1 cellular context compared by ENCODE assay signal in the genomic region with DNA sequence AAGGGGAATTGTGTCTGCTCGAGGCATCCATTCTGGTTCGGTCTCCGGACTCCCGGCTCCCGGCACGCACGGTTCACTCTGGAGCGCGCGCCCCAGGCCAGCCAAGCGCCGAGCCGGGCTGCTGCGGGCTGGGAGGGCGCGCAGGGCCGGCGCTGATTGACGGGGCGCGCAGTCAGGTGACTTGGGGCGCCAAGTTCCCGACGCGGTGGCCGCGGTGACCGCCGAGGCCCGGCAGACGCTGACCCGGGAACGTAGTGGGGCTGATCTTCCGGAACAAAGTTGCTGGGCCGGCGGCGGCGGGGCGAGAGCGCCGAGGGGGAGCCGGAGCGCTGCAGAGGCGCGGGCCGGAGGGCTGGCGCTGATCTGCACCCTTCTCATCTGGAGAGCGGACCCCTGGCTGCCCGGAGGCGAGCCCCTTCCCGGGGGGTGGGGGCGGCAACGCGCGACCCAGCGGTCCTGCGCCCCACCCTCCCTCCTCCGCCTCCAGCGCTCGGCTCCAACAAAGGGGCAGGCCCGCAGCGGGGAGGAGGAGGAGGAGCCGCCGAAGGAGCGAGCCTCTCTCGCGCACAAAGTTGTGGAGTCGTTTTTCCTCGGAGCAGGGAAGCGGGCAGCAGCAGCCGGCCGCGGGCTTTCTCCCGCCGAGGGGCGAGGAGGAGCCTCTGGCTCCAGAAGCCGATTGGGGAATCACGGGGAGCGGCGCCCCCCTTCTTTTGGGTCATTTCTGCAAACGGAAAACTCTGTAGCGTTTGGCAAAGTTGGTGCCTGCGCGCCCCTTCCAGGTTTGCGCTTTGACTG.
A peak's percentile ranks its signal among the peaks of the same experiment; 100 is the strongest.
TF ChIP-seq lines count a peak whose summit lies in the region.

TSS of gene UTRN (plus strand) at position 583 of the 795 bp plus-strand sequence. CDS start 6,494 bp downstream, outside the sequence.

TF ChIP-seq in HepG2, 621 proteins besides CTCF, POLR2A, EP300 and RAD21 (continued from another document and continues in another):
- TF ChIP-seq, protein P1, sequence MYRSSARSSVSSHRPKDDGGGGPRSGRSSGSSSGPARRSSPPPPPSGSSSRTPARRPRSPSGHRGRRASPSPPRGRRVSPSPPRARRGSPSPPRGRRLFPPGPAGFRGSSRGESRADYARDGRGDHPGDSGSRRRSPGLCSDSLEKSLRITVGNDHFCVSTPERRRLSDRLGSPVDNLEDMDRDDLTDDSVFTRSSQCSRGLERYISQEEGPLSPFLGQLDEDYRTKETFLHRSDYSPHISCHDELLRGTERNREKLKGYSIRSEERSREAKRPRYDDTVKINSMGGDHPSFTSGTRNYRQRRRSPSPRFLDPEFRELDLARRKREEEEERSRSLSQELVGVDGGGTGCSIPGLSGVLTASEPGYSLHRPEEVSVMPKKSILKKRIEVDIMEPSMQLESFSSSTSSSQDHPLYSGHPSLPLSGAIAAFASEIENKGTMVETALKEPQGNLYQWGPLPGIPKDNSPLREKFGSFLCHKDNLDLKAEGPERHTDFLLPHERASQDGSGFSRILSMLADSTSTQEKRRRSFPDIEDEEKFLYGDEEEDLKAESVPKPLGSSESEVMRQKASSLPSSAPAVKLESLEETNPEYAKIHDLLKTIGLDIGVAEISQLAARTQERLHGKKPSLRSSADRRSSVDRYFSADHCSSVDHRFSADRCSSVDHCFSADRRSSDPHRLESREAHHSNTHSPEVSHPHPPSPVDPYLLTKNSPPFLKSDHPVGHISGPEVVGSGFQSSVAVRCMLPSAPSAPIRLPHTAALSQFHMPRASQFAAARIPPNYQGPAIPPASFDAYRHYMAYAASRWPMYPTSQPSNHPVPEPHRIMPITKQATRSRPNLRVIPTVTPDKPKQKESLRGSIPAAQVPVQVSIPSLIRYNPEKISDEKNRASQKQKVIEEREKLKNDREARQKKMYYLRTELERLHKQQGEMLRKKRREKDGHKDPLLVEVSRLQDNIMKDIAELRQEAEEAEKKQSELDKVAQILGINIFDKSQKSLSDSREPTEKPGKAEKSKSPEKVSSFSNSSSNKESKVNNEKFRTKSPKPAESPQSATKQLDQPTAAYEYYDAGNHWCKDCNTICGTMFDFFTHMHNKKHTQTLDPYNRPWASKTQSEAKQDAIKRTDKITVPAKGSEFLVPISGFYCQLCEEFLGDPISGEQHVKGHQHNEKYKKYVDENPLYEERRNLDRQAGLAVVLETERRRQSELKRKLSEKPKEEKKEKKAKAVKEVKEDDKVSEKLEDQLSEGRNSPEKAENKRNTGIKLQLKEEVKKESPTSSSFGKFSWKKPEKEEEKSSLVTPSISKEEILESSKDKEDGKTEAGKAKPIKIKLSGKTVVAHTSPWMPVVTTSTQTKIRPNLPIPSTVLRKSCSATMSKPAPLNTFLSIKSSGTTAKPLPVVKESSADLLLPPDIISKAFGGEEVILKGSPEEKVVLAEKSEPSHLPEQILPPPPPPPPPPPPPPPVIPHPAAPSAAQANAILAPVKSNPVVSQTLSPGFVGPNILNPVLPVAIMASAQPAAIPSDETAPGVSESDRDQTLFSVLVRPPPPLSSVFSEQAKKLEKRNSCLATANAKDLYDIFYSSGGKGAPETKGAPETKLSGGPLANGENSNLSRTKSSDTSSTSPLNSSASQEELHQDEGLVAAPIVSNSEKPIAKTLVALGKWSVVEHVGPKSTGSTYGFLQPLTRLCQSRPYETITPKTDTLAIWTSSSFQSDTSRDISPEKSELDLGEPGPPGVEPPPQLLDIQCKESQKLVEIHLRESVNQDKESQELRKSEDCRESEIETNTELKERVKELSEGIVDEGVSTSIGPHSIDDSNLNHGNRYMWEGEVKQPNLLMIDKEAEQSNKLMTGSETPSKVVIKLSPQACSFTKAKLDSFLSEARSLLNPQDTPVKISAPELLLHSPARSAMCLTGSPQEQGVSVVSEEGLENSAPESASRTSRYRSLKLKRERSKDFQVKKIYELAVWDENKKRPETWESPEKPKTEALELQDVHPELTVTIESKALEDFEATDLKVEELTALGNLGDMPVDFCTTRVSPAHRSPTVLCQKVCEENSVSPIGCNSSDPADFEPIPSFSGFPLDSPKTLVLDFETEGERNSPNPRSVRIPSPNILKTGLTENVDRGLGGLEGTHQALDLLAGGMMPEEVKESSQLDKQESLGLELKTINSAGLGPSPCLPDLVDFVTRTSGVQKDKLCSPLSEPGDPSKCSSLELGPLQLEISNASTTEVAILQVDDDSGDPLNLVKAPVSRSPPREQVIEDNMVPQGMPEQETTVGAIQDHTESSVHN (CRISPR knock-in tag; IDR thresholded peaks at IDR 0.05): 0 out of 2 replicates have a peak, but pooled peaks have one; percentile 31
- TF ChIP-seq HNF4G (IDR thresholded peaks at IDR 0.05; ENCODE audit: borderline replicate concordance, low read depth, low read length): no peak
- peak; percentile 70; the same call in 1 of the 2 replicates for TF ChIP-seq HNF4G (CRISPR knock-in tag; IDR thresholded peaks at IDR 0.05; ENCODE audit: borderline replicate concordance, low read depth)
- TF ChIP-seq CCDC6 (CRISPR knock-in tag; IDR thresholded peaks at IDR 0.05): peak; percentile 86; the same call in 1 of the 2 replicates
- no peak for TF ChIP-seq TEAD2 (CRISPR knock-in tag; IDR thresholded peaks at IDR 0.05)
- TF ChIP-seq ZBTB7A (CRISPR knock-in tag; IDR thresholded peaks at IDR 0.05): peak; percentile 90
- TF ChIP-seq, protein P2, sequence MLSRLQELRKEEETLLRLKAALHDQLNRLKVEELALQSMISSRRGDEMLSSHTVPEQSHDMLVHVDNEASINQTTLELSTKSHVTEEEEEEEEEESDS (CRISPR knock-in tag; IDR thresholded peaks at IDR 0.05; ENCODE audit: borderline replicate concordance): peak; percentile 47; the same call in 1 of the 2 replicates
- peak; percentile 64; the same call in 1 of the 2 replicates for TF ChIP-seq PBX3 (CRISPR knock-in tag; IDR thresholded peaks at IDR 0.05; ENCODE audit: borderline replicate concordance)
- TF ChIP-seq ZNF850 (CRISPR knock-in tag; conservative IDR thresholded peaks at IDR 0.05): 0 out of 2 replicates have a peak, but pooled peaks have one; percentile 57
- TF ChIP-seq JUN (CRISPR knock-in tag; IDR thresholded peaks at IDR 0.05): no peak
- TF ChIP-seq NFE2L1 (CRISPR knock-in tag; IDR thresholded peaks at IDR 0.05; ENCODE audit: borderline replicate concordance): no peak
- TF ChIP-seq ZNF580 (CRISPR knock-in tag; IDR thresholded peaks at IDR 0.05; ENCODE audit: borderline replicate concordance, low read depth): peak; percentile 91; the same call in 1 of the 2 replicates
- TF ChIP-seq, protein P3, sequence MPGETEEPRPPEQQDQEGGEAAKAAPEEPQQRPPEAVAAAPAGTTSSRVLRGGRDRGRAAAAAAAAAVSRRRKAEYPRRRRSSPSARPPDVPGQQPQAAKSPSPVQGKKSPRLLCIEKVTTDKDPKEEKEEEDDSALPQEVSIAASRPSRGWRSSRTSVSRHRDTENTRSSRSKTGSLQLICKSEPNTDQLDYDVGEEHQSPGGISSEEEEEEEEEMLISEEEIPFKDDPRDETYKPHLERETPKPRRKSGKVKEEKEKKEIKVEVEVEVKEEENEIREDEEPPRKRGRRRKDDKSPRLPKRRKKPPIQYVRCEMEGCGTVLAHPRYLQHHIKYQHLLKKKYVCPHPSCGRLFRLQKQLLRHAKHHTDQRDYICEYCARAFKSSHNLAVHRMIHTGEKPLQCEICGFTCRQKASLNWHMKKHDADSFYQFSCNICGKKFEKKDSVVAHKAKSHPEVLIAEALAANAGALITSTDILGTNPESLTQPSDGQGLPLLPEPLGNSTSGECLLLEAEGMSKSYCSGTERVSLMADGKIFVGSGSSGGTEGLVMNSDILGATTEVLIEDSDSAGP (CRISPR knock-in tag; IDR thresholded peaks at IDR 0.05; ENCODE audit: borderline replicate concordance): peak; percentile 95
- no peak for TF ChIP-seq CHCHD3 (CRISPR knock-in tag; IDR thresholded peaks at IDR 0.05)
- no peak for TF ChIP-seq ATF5 (CRISPR knock-in tag; IDR thresholded peaks at IDR 0.05; ENCODE audit: low read depth)
- peak; percentile 80 for TF ChIP-seq ZNF773 (CRISPR knock-in tag; IDR thresholded peaks at IDR 0.05; ENCODE audit: borderline replicate concordance)
- peak; percentile 81; the same call in 1 of the 2 replicates for TF ChIP-seq TSC22D2 (CRISPR knock-in tag; IDR thresholded peaks at IDR 0.05; ENCODE audit: borderline replicate concordance)
- TF ChIP-seq, protein P4, sequence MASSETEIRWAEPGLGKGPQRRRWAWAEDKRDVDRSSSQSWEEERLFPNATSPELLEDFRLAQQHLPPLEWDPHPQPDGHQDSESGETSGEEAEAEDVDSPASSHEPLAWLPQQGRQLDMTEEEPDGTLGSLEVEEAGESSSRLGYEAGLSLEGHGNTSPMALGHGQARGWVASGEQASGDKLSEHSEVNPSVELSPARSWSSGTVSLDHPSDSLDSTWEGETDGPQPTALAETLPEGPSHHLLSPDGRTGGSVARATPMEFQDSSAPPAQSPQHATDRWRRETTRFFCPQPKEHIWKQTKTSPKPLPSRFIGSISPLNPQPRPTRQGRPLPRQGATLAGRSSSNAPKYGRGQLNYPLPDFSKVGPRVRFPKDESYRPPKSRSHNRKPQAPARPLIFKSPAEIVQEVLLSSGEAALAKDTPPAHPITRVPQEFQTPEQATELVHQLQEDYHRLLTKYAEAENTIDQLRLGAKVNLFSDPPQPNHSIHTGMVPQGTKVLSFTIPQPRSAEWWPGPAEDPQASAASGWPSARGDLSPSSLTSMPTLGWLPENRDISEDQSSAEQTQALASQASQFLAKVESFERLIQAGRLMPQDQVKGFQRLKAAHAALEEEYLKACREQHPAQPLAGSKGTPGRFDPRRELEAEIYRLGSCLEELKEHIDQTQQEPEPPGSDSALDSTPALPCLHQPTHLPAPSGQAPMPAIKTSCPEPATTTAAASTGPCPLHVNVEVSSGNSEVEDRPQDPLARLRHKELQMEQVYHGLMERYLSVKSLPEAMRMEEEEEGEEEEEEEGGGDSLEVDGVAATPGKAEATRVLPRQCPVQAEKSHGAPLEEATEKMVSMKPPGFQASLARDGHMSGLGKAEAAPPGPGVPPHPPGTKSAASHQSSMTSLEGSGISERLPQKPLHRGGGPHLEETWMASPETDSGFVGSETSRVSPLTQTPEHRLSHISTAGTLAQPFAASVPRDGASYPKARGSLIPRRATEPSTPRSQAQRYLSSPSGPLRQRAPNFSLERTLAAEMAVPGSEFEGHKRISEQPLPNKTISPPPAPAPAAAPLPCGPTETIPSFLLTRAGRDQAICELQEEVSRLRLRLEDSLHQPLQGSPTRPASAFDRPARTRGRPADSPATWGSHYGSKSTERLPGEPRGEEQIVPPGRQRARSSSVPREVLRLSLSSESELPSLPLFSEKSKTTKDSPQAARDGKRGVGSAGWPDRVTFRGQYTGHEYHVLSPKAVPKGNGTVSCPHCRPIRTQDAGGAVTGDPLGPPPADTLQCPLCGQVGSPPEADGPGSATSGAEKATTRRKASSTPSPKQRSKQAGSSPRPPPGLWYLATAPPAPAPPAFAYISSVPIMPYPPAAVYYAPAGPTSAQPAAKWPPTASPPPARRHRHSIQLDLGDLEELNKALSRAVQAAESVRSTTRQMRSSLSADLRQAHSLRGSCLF (CRISPR knock-in tag; IDR thresholded peaks at IDR 0.05; ENCODE audit: borderline replicate concordance): no peak
- no peak; the same call in 1 of the 2 replicates for TF ChIP-seq RFXANK (CRISPR knock-in tag; IDR thresholded peaks at IDR 0.05)
- TF ChIP-seq NFIB (CRISPR knock-in tag; IDR thresholded peaks at IDR 0.05; ENCODE audit: borderline replicate concordance): no peak
- no peak for TF ChIP-seq SOX13 (IDR thresholded peaks at IDR 0.05)
- TF ChIP-seq SOX13 (CRISPR knock-in tag; conservative IDR thresholded peaks at IDR 0.05 in 1 of 2, IDR thresholded peaks at IDR 0.05 in 1 of 2): peak in 1 of 2 experiments; percentile 64; a peak in 1 of 4 replicates
- 0 out of 2 replicates have a peak, but pooled peaks have one; percentile 73 for TF ChIP-seq ZNF577 (CRISPR knock-in tag; IDR thresholded peaks at IDR 0.05; ENCODE audit: borderline replicate concordance, low read depth)
- no peak for TF ChIP-seq NBN (conservative IDR thresholded peaks at IDR 0.05)
- TF ChIP-seq REL (CRISPR knock-in tag; conservative IDR thresholded peaks at IDR 0.05): no peak; the same call in 1 of the 2 replicates
- no peak; the same call in 1 of the 2 replicates for TF ChIP-seq CAMTA2 (CRISPR knock-in tag; IDR thresholded peaks at IDR 0.05; ENCODE audit: borderline replicate concordance)
- no peak for TF ChIP-seq FOSL1 (CRISPR knock-in tag; IDR thresholded peaks at IDR 0.05; ENCODE audit: borderline replicate concordance)
- TF ChIP-seq CENPT (CRISPR knock-in tag; IDR thresholded peaks at IDR 0.05; ENCODE audit: low read depth): peak; percentile 86; the same call in 1 of the 2 replicates
- peak; percentile 99 for TF ChIP-seq ZNF772 (CRISPR knock-in tag; IDR thresholded peaks at IDR 0.05)
- peak; percentile 75 for TF ChIP-seq FOXO1 (CRISPR knock-in tag; IDR thresholded peaks at IDR 0.05)
- TF ChIP-seq SOX6 (IDR thresholded peaks at IDR 0.05): no peak
- TF ChIP-seq SOX6 (CRISPR knock-in tag; IDR thresholded peaks at IDR 0.05): peak; percentile 82
- TF ChIP-seq ZNF3 (CRISPR knock-in tag; IDR thresholded peaks at IDR 0.05): 0 out of 2 replicates have a peak, but pooled peaks have one; percentile 19
- TF ChIP-seq HOXA7 (CRISPR knock-in tag; IDR thresholded peaks at IDR 0.05): no peak
- peak; percentile 81; the same call in 1 of the 2 replicates for TF ChIP-seq ZNF724P (CRISPR knock-in tag; IDR thresholded peaks at IDR 0.05; ENCODE audit: borderline replicate concordance)
- peak; percentile 98 for TF ChIP-seq ZNF777 (CRISPR knock-in tag; IDR thresholded peaks at IDR 0.05)
- no peak for TF ChIP-seq CC2D1A (CRISPR knock-in tag; IDR thresholded peaks at IDR 0.05)
- TF ChIP-seq RFXAP (CRISPR knock-in tag; IDR thresholded peaks at IDR 0.05; ENCODE audit: borderline replicate concordance): peak; percentile 70; the same call in 1 of the 2 replicates
